In genomic region chr21:22711636-22712035, GRCh38 we compare ENCODE assay signal across 19 cellular contexts.
A peak's percentile ranks its signal among the peaks of the same experiment; 100 is the strongest.
DNase-seq lines count a peak whose midpoint lies in the region; ATAC-seq and TF ChIP-seq lines count a peak whose summit lies in the region.
"Had no signal": no experiment of that assay in that cellular context is flagged by ENCODE, and none has a peak within 500 bp of the region (broad histone marks: within the 10 kb centered on the region; RNA-seq: fewer than 3 reads in every experiment).

No MANE protein-coding gene starts in this region.

- H4K5ac ChIP-seq in H9 (ENCODE audit: insufficient read length, low read depth, low read length) = no peak overlapping the region

- H3K4me3 Mint-ChIP-seq in T-cell (no peak overlapping the region), H9 (no peak overlapping the region)
- H3K4me3 Mint-ChIP-seq: HFFc6 had no signal

- no peaks in the 10 kb centered on the region for H3K79me1 ChIP-seq in H9 (ENCODE audit: insufficient read depth, low read depth, low read length, poor library complexity, severe bottlenecking)

- H2BK5ac ChIP-seq in H9 (ENCODE audit: insufficient read length, low read length) = no peak overlapping the region

- H3K9me3 ChIP-seq in SK-N-MC (ENCODE audit: low read depth, low read length) (0 out of 2 replicates have a peak, but pooled peaks cover 5% of the 10 kb centered on the region), left ventricle myocardium inferior (replicated peaks) (peaks cover 5% of the 10 kb centered on the region), H9 (ENCODE audit: control insufficient read depth, low read depth, low read length) (no peaks in the 10 kb centered on the region)
- H3K9me3 ChIP-seq: SJCRH30 had no signal

- no peak overlapping the region for H3K4ac ChIP-seq in H9 (ENCODE audit: low read depth, low read length)

- H3K23me2 ChIP-seq in H9 (ENCODE audit: insufficient read length, low read depth, low read length, poor library complexity, severe bottlenecking) = no peaks in the 10 kb centered on the region

- ATAC-seq in GM21381 (IDR thresholded peaks at IDR 0.05; ENCODE audit: unreplicated experiment) = peak; percentile 66
- ATAC-seq in T-cell (replicated peaks in 1 of 4) = no peak

- no peaks in the 10 kb centered on the region for H3K79me2 ChIP-seq in H9 (ENCODE audit: insufficient read depth, low read length)

- H3K23ac ChIP-seq in H9 (ENCODE audit: insufficient read length, low read depth, low read length) = no peak overlapping the region

- no peaks in the 10 kb centered on the region for H3K27me3 Mint-ChIP-seq in T-cell
- no peaks in the 10 kb centered on the region for H3K27me3 Mint-ChIP-seq in H9 (ENCODE audit: low read depth)

- H3T11ph ChIP-seq in H9 (ENCODE audit: low read length) = no peak overlapping the region

- TF ChIP-seq CTCF in fibroblast of pulmonary artery (IDR thresholded peaks at IDR 0.05; ENCODE audit: low read length, missing control alignments) (no peak), left ventricle myocardium inferior (IDR thresholded peaks at IDR 0.05; ENCODE audit: borderline replicate concordance) (no peak), H9 (conservative IDR thresholded peaks at IDR 0.05) (no peak)

- H3K27ac Mint-ChIP-seq in T-cell = no peak overlapping the region
- no peak overlapping the region for H3K27ac Mint-ChIP-seq in H9
- H3K27ac Mint-ChIP-seq: HFFc6 had no signal

- H3K27me3 ChIP-seq in left ventricle myocardium inferior (ENCODE audit: low read depth) (no peaks in the 10 kb centered on the region), H9 (ENCODE audit: insufficient read depth, low read length) (no peaks in the 10 kb centered on the region)
- H3K27me3 ChIP-seq: SJCRH30 had no signal

- H2BK12ac ChIP-seq in H9 (ENCODE audit: insufficient read length, low read depth, low read length) = no peak overlapping the region

- H4K20me1 ChIP-seq in H9 (ENCODE audit: control insufficient read depth, insufficient read depth, insufficient read length) = no peaks in the 10 kb centered on the region

- no peak overlapping the region for H3K18ac ChIP-seq in H9 (ENCODE audit: insufficient read length, low read depth, low read length)

- H2BK20ac ChIP-seq in H9 (ENCODE audit: low read depth, low read length, poor library complexity, severe bottlenecking) = no peak overlapping the region

- H3K36me3 ChIP-seq in SK-N-MC (ENCODE audit: insufficient read depth, low read length) (no peaks in the 10 kb centered on the region), left ventricle myocardium inferior (no peaks in the 10 kb centered on the region)
- H3K36me3 ChIP-seq: SJCRH30 had no signal

- intact Hi-C loops in left ventricle myocardium inferior (cut with micrococcal nuclease) = no loop called here

- H2AFZ ChIP-seq in H9 (ENCODE audit: low read length) = no peak overlapping the region

- no peak overlapping the region for H3K4me2 ChIP-seq in H9 (ENCODE audit: insufficient read depth, insufficient read length, low read length)

- no peak overlapping the region for H4K91ac ChIP-seq in H9 (ENCODE audit: insufficient read length, low read depth, low read length)

- DNase-seq in NCI-H1105 treated with DMSO at 0.1 percent for 48 hours (lab: John Stamatoyannopoulos, UW) (peak; percentile 64), NCI-H1105 (lab: John Stamatoyannopoulos, UW) (no peak), SK-N-MC (ENCODE audit: low read depth, low spot score) (peak; percentile 86), fibroblast of pulmonary artery (ENCODE audit: low read depth) (peak; percentile 1), T-cell (no peak), left ventricle myocardium inferior (no peak), H9 (no peak)
- DNase-seq: C1 segment of cervical spinal cord, DMS 273 treated with DMSO at 0.1 percent for 48 hours, HFFc6, IMR-90, Karpas-422, NCI-H1436 treated with DMSO at 0.1 percent for 48 hours, NCI-H2029 treated with DMSO at 0.1 percent for 48 hours, NCI-H2227 treated with DMSO at 0.1 percent for 48 hours, NCI-H526, SJCRH30 had no signal

- no peak overlapping the region for H3K14ac ChIP-seq in H9 (ENCODE audit: insufficient read depth, low read length)

- CTCF ChIA-PET in T-cell (lab: Charles Lee) = no interaction called here

- H3K36me3 Mint-ChIP-seq in T-cell (no peaks in the 10 kb centered on the region), H9 (ENCODE audit: insufficient read depth in 1 of 3, low read depth in 3 of 3) (peaks cover 3 to 23% (median 6%) of the 10 kb centered on the region in 3 experiments; a peak in 6 of 7 replicates)

- H3K4me1 Mint-ChIP-seq in T-cell (peaks cover 0 to 4% (median 0%) of the 10 kb centered on the region in 3 donors), H9 (no peaks in the 10 kb centered on the region)

- POLR2A ChIA-PET in T-cell (lab: Charles Lee) = no interaction called here

- H2BK15ac ChIP-seq in H9 (ENCODE audit: low read depth, low read length) = no peak overlapping the region

- H2BK120ac ChIP-seq in H9 (ENCODE audit: low read depth, low read length, poor library complexity, severe bottlenecking) = no peak overlapping the region

- H3K9me3 Mint-ChIP-seq in T-cell (peaks cover 0 to 12% (median 8%) of the 10 kb centered on the region in 3 donors), H9 (peaks cover 38 to 41% of the 10 kb centered on the region in 2 experiments)

- H3K56ac ChIP-seq in H9 (ENCODE audit: insufficient read length, low read depth, low read length) = no peak overlapping the region

- H2AK5ac ChIP-seq in H9 (ENCODE audit: insufficient read length, low read length) = no peak overlapping the region

- no peak overlapping the region for H4K8ac ChIP-seq in H9 (replicated peaks; ENCODE audit: insufficient read length, low read depth, low read length)

- H3K27ac ChIP-seq in SK-N-MC (peak overlapping the region; percentile 61; the same call in 1 of the 2 replicates), left ventricle myocardium inferior (replicated peaks) (no peak overlapping the region), H9 (ENCODE audit: insufficient read length, low read depth, low read length) (no peak overlapping the region)
- H3K27ac ChIP-seq: 22Rv1, SJCRH30 had no signal

- H3K9ac ChIP-seq in SK-N-MC (ENCODE audit: insufficient read length) = no peak overlapping the region
- no peak overlapping the region for H3K9ac ChIP-seq in H9 (ENCODE audit: extremely low read depth, insufficient read length, low read length)

- peak overlapping the region; percentile 58 for H3K4me3 ChIP-seq in SK-N-MC
- H3K4me3 ChIP-seq in fibroblast of pulmonary artery (replicated peaks; ENCODE audit: low read depth, low read length) = no peak overlapping the region
- H3K4me3 ChIP-seq in left ventricle myocardium inferior = no peak overlapping the region
- H3K4me3 ChIP-seq: SJCRH30 had no signal

- H3K4me1 ChIP-seq in left ventricle myocardium inferior (peaks cover 16% of the 10 kb centered on the region), H9 (ENCODE audit: insufficient read depth, low read length) (no peaks in the 10 kb centered on the region)
- H3K4me1 ChIP-seq: SJCRH30 had no signal

Comparison
In these comparisons a context has a peak if more than half of its experiments do, and no peak if none do; other contexts are left out.
1. DNase-seq: peak in NCI-H1105 treated with DMSO at 0.1 percent for 48 hours (single experiment), SK-N-MC (single experiment) and fibroblast of pulmonary artery (single experiment); none in NCI-H1105 (single experiment), T-cell (0 of 34), left ventricle myocardium inferior (single experiment) and H9 (single experiment).